ENCODE assay signal across 1 cellular context in the genomic region with DNA sequence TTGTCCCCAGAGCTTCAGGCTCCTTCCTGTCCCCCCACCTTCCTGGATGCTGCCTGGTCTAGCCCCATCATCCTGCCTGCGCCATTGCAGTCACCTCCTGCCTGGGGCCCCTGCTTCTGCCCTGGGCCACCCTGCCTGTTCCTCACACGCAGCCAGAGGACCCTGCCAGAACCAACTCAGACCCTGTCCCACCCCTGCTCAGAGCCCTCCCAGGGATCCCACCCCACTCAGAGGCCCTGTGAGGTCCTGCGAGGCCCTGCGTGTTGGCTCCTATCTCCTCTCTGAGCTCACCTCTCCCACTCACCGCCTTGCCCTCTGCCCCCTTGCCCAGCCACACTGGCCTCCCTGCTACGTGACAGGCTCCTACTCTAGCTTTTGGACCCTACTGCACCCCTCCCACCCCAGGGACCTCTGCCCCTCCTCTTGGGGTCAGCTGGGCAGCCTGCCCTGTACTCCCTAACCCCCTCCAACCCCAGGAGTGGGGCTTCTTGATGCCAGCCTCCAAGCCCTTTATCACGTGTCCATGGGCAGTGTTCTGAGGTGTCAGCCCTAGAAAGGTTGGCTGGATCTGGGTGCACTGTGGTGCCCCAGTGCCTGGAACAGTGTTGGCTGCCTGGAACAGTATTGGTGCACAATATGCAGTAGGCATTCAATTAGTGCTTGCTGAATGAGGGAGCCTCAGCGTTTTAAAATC.
TF ChIP-seq lines count a peak whose summit lies in the region.

No MANE protein-coding gene starts in this region.

TF ChIP-seq in K562, 482 proteins besides CTCF, POLR2A, EP300 and RAD21:
- no peak for TF ChIP-seq NONO (IDR thresholded peaks at IDR 0.05; ENCODE audit: low read depth in 2 of 2, low read length in 1 of 2)
- TF ChIP-seq ZNF174 (CRISPR knock-in tag; IDR thresholded peaks at IDR 0.05): no peak
- TF ChIP-seq ZKSCAN8 (CRISPR knock-in tag; IDR thresholded peaks at IDR 0.05): peak; percentile 86
- TF ChIP-seq RBM25 (IDR thresholded peaks at IDR 0.05; ENCODE audit: low read depth, low read length, severe bottlenecking): peak; percentile 21
- TF ChIP-seq KDM1A (IDR thresholded peaks at IDR 0.05): peak; percentile 22 to 52; a peak in 2 of 4 replicates
- no peak for TF ChIP-seq ZBTB49 (CRISPR knock-in tag; IDR thresholded peaks at IDR 0.05; ENCODE audit: borderline replicate concordance)
- no peak for TF ChIP-seq REST (CRISPR knock-in tag; IDR thresholded peaks at IDR 0.05; ENCODE audit: low read depth)
